In the genomic region with DNA sequence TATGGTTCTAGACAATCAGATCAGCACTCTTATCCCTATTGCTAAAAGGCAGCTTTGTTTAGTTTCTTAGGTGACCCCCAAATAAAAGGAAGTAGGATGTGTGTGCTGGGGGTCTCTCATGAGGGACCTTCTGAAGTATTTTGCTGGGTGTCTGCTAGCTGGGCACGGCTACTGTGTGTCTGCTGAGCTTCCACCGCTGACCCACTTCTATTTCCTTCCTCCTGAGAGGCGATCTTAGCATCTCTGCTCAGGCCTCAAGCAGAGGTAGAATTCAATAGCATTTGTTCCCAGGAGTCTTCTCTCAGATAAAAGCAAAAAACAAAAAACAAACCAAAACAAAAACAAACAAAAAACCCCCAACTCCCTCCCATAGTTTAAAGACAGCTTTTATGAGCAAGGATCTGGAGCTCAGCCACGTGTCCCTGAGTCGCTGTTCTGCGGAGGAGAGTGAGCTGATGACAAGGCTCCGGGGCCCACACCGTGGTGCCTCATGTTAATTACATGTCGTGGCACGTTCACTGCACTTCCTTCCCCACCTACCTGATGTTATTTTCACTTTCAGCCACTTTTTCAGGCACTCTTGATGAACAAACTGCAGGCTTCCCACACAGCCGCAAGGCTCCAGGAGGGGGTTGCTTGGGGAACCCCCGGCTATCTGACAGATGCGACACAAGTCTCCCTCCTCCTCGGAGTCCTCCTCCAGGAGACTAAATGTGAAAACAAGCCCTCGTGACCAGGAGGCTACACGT, we compare ENCODE assay signal across 8 cellular contexts.
DNase-seq lines count a peak whose midpoint lies in the region; ATAC-seq, FAIRE-seq and TF ChIP-seq lines count a peak whose summit lies in the region.

No MANE protein-coding gene starts in this region.

- DNase-seq in Panc1 (ENCODE audit: low read depth, low spot score): no peak
- peak; percentile 87 for DNase-seq in activated naive CD4-positive, alpha-beta T cell treated with Interleukin-2 at 50 U/mL for 16 hours
- peak; percentile 49 for DNase-seq in small intestine
- DNase-seq in mesenteric fat pad (ENCODE audit: low spot score): no peak
- no peak for DNase-seq in NCI-H2196 (lab: John Stamatoyannopoulos, UW; ENCODE audit: unreplicated experiment)
- DNase-seq in GOT3 (lab: John Stamatoyannopoulos, UW): no peak

- POLR2A ChIA-PET in Panc1 (lab: Charles Lee): no interaction called here

- ATAC-seq in GM18508 (IDR thresholded peaks at IDR 0.05; ENCODE audit: insufficient read depth, unreplicated experiment) (peak; percentile 92), HG02870 (IDR thresholded peaks at IDR 0.05; ENCODE audit: unreplicated experiment) (peak; percentile 94), Panc1 (peak; percentile 61; the same call in 1 of the 2 replicates)

- H3K27me3 ChIP-seq in Panc1 (ENCODE audit: control insufficient read depth, insufficient read depth, low read length): no peaks in the 10 kb centered on the region
- H3K27me3 ChIP-seq in small intestine (ENCODE audit: control insufficient read depth in 2 of 2, insufficient read depth in 2 of 2, low read length in 2 of 2): peaks cover 0 to 3% of the 10 kb centered on the region in 2 donors

- H3K27ac ChIP-seq in Panc1 (ENCODE audit: low read length): no peak overlapping the region
- H3K27ac ChIP-seq in small intestine (ENCODE audit: low read depth in 1 of 2, low read length in 1 of 2): peak overlapping the region; percentile 53 to 55

- intact Hi-C loops in Panc1 (cut with micrococcal nuclease; ENCODE audit: unreplicated experiment): no loop called here

- in situ Hi-C loops in Panc1 (cut with HindIII; ENCODE audit: low pct_unique_long_range_greater_than_20kb, low sequenced_read_pairs): no loop called here

- WGBS in small intestine, 3 donors: 44 to 51% (median 48%) methylated on average over 16 of the region's 16 CpGs

- H3K4me1 ChIP-seq in Panc1 (ENCODE audit: control insufficient read depth, insufficient read depth, low read length): peaks cover 7% of the 10 kb centered on the region; the same call in 1 of the 2 replicates
- H3K4me1 ChIP-seq in small intestine (ENCODE audit: control insufficient read depth in 2 of 2, insufficient read depth in 1 of 2, low read depth in 1 of 2, low read length in 1 of 2): no peaks in the 10 kb centered on the region

- FAIRE-seq in small intestine (lab: Jason Lieb, UNC): no peak

- H3K36me3 ChIP-seq in Panc1 (ENCODE audit: control insufficient read depth, insufficient read depth, low read length): no peaks in the 10 kb centered on the region
- no peaks in the 10 kb centered on the region for H3K36me3 ChIP-seq in small intestine (ENCODE audit: control insufficient read depth in 2 of 2, insufficient read depth in 2 of 2, low read length in 2 of 2)

- BruUV-seq in Panc1 (replicated peaks; lab: Mats Ljungman, UMichigan): no TSS peak

- no peak for TF ChIP-seq CTCF in Panc1 (IDR thresholded peaks at IDR 0.05)

- CTCF ChIA-PET in Panc1 (lab: Charles Lee): no interaction called here

- H3K4me3 ChIP-seq in Panc1 (ENCODE audit: low read depth in 2 of 2, low read length in 2 of 2) (no peak overlapping the region), small intestine (ENCODE audit: low read depth in 1 of 2, low read length in 2 of 2) (no peak overlapping the region)

- H3K9me3 ChIP-seq in Panc1 (ENCODE audit: control insufficient read depth, insufficient read depth, low read depth, low read length) (no peaks in the 10 kb centered on the region), small intestine (ENCODE audit: control insufficient read depth, low read depth) (no peaks in the 10 kb centered on the region)

Comparison
In these comparisons a context has a peak if more than half of its experiments do, and no peak if none do; other contexts are left out.
1. DNase-seq: peak in activated naive CD4-positive, alpha-beta T cell treated with Interleukin-2 at 50 U/mL for 16 hours (single experiment) and small intestine (single experiment); none in Panc1 (single experiment), mesenteric fat pad (single experiment), NCI-H2196 (single experiment) and GOT3 (single experiment).
2. Peak in every context shown above with its lines, with median percentiles within 50 percentile points of each other: ATAC-seq.